19 cellular contexts compared by ENCODE assay signal in the genomic region with DNA sequence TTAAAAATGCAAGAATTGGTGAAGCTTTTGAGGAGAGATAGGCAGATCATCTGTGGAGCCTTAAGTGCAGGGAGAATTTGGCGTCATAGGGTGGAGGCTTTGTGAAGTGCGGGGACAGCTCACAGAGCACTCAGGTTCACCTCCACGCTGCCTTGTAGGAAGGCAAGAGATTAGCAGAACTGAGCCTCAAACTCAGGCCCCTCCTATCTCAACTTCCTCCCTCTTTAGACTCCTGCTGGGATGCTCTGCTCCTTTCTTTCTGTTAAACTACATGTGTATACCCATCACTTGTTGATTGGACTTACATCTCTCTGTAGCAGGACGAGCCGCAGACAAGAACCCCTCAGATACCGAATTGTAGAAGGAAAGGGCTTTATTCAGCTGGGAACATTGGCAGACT.
DNase-seq lines count a peak whose midpoint lies in the region; ATAC-seq and TF ChIP-seq lines count a peak whose summit lies in the region.
"Had no signal": no experiment of that assay in that cellular context is flagged by ENCODE, and none has a peak within 500 bp of the region (broad histone marks: within the 10 kb centered on the region; RNA-seq: fewer than 3 reads in every experiment).

No MANE protein-coding gene starts in this region.

- POLR2A ChIA-PET in activated B cell treated with CpG ODN at 0.5 μM for 24 hours (lab: Charles Lee): interaction anchor here (1.5 to 2.9 kb wide), 4 partner anchors 215 to 595 kb away, joined by 4 to 20 read pairs (median 7); a partner anchor contains a TSS
- POLR2A ChIA-PET in CD4-positive, alpha-beta memory T cell (lab: Charles Lee; ENCODE audit: partially characterized antibody): no interaction called here

- no peaks in the 10 kb centered on the region for H3K4me1 ChIP-seq in CD4-positive, alpha-beta memory T cell (ENCODE audit: insufficient read depth, low read length)
- H3K4me1 ChIP-seq: body of pancreas, colonic mucosa, foreskin keratinocyte, left ventricle myocardium inferior, parathyroid adenoma had no signal

- H3K27me3 Mint-ChIP-seq in stimulated activated naive CD8-positive, alpha-beta T cell treated with anti-CD3 and anti-CD28 coated beads, Interleukin-15, Interleukin-2, amounts not matched to agents 100 ng/mL and 50 ng/mL, for 24 hours: no peaks in the 10 kb centered on the region
- H3K27me3 Mint-ChIP-seq in activated B cell treated with CpG ODN at 0.5 μM for 24 hours (no peaks in the 10 kb centered on the region), osteocyte (ENCODE audit: unreplicated experiment) (peaks cover 4% of the 10 kb centered on the region)
- peaks cover 1 to 4% of the 10 kb centered on the region in 2 donors for H3K27me3 Mint-ChIP-seq in CD4-positive, alpha-beta memory T cell

- peaks cover 21% of the 10 kb centered on the region for H3K4me1 Mint-ChIP-seq in stimulated activated naive CD8-positive, alpha-beta T cell treated with anti-CD3 and anti-CD28 coated beads, Interleukin-15, Interleukin-2, amounts not matched to agents 100 ng/mL and 50 ng/mL, for 24 hours (ENCODE audit: low read depth)
- peaks cover 3% of the 10 kb centered on the region for H3K4me1 Mint-ChIP-seq in activated B cell treated with CpG ODN at 0.5 μM for 24 hours
- H3K4me1 Mint-ChIP-seq in CD4-positive, alpha-beta memory T cell: peaks cover 0 to 4% (median 1%) of the 10 kb centered on the region in 4 donors
- no peaks in the 10 kb centered on the region for H3K4me1 Mint-ChIP-seq in osteocyte (ENCODE audit: unreplicated experiment)

- H3K36me3 ChIP-seq in CD4-positive, alpha-beta memory T cell (ENCODE audit: insufficient read depth, low read length): no peaks in the 10 kb centered on the region
- H3K36me3 ChIP-seq: colonic mucosa, left ventricle myocardium inferior, tibial nerve had no signal

- ATAC-seq in stimulated activated naive CD8-positive, alpha-beta T cell treated with anti-CD3 and anti-CD28 coated beads, Interleukin-15, Interleukin-2, amounts not matched to agents 100 U/mL and 50 U/mL, for 24 hours: no peak
- ATAC-seq in activated B cell treated with CpG ODN at 0.5 μM for 24 hours (ENCODE audit: low read depth): peak; percentile 33
- ATAC-seq: activated naive CD4-positive, alpha-beta T cell treated with anti-CD3 and anti-CD28 coated beads, Interleukin-2, amount 50 U/mL, for 72 hours; body of pancreas; foreskin keratinocyte had no signal

- H3K9me3 ChIP-seq in CD4-positive, alpha-beta memory T cell (ENCODE audit: control insufficient read depth in 1 of 2, low read length in 2 of 2): no peaks in the 10 kb centered on the region
- H3K9me3 ChIP-seq: body of pancreas, colonic mucosa, left ventricle myocardium inferior, tibial nerve had no signal

- CTCF ChIA-PET in activated B cell treated with CpG ODN at 0.5 μM for 24 hours (lab: Charles Lee): interaction anchor here (1.5 kb wide), 2 partner anchors 37 to 110 kb away, joined by 3 to 5 read pairs; no protein-coding TSS in a partner anchor
- CTCF ChIA-PET in CD4-positive, alpha-beta memory T cell (lab: Charles Lee; ENCODE audit: partially characterized antibody): no interaction called here

- peak overlapping the region; percentile 56 for H3K27ac Mint-ChIP-seq in stimulated activated naive CD8-positive, alpha-beta T cell treated with anti-CD3 and anti-CD28 coated beads, Interleukin-15, Interleukin-2, amounts not matched to agents 100 ng/mL and 50 ng/mL, for 24 hours
- H3K27ac Mint-ChIP-seq in activated B cell treated with CpG ODN at 0.5 μM for 24 hours (no peak overlapping the region), osteocyte (ENCODE audit: unreplicated experiment) (no peak overlapping the region)
- H3K27ac Mint-ChIP-seq in CD4-positive, alpha-beta memory T cell: no peak overlapping the region
- H3K27ac Mint-ChIP-seq: activated naive CD4-positive, alpha-beta T cell treated with anti-CD3 and anti-CD28 coated beads, Interleukin-2, amount 50 U/mL, for 72 hours had no signal

- H3K27ac ChIP-seq in CD4-positive, alpha-beta memory T cell (ENCODE audit: low read depth, low read length): no peak overlapping the region
- H3K27ac ChIP-seq: body of pancreas, colonic mucosa, foreskin keratinocyte, left ventricle myocardium inferior, parathyroid adenoma had no signal

- H3K4me3 Mint-ChIP-seq in stimulated activated naive CD8-positive, alpha-beta T cell treated with anti-CD3 and anti-CD28 coated beads, Interleukin-15, Interleukin-2, amounts not matched to agents 100 ng/mL and 50 ng/mL, for 24 hours: no peak overlapping the region
- peak overlapping the region; percentile 62 for H3K4me3 Mint-ChIP-seq in activated B cell treated with CpG ODN at 0.5 μM for 24 hours
- H3K4me3 Mint-ChIP-seq in CD4-positive, alpha-beta memory T cell: no peak overlapping the region
- no peak overlapping the region for H3K4me3 Mint-ChIP-seq in osteocyte (ENCODE audit: unreplicated experiment)

- DNase-seq in stimulated activated naive CD8-positive, alpha-beta T cell treated with anti-CD3 and anti-CD28 coated beads, Interleukin-15, Interleukin-2, amounts not matched to agents 100 U/mL and 50 U/mL, for 24 hours: no peak
- DNase-seq in NOMO-1 (lab: John Stamatoyannopoulos, UW; ENCODE audit: unreplicated experiment in 2 of 2) (peak; percentile 10 to 51), activated B cell treated with CpG ODN at 0.5 μM for 24 hours (no peak), kidney tubule cell (ENCODE audit: low spot score) (no peak), DMS 273 (lab: John Stamatoyannopoulos, UW; ENCODE audit: unreplicated experiment) (no peak), osteocyte (ENCODE audit: extremely low spot score, unreplicated experiment) (no peak)
- DNase-seq in CD4-positive, alpha-beta memory T cell: no peak
- DNase-seq: activated CD4-positive, alpha-beta T cell treated with anti-CD3 and anti-CD28 coated beads for 4 hours; body of pancreas; colonic mucosa; foreskin keratinocyte; left ventricle myocardium inferior; NCI-H2107; NCI-H748 treated with DMSO at 0.1 percent for 48 hours; T-helper 2 cell had no signal

- H3K9me3 Mint-ChIP-seq in stimulated activated naive CD8-positive, alpha-beta T cell treated with anti-CD3 and anti-CD28 coated beads, Interleukin-15, Interleukin-2, amounts not matched to agents 100 ng/mL and 50 ng/mL, for 24 hours: no peaks in the 10 kb centered on the region
- no peaks in the 10 kb centered on the region for H3K9me3 Mint-ChIP-seq in activated B cell treated with CpG ODN at 0.5 μM for 24 hours
- H3K9me3 Mint-ChIP-seq in CD4-positive, alpha-beta memory T cell: no peaks in the 10 kb centered on the region
- no peaks in the 10 kb centered on the region for H3K9me3 Mint-ChIP-seq in osteocyte (ENCODE audit: unreplicated experiment)

- TF ChIP-seq CTCF in activated B cell treated with CpG ODN at 0.5 μM for 24 hours (IDR thresholded peaks at IDR 0.05) (no peak), osteocyte (IDR thresholded peaks at IDR 0.05) (no peak)

- no peak overlapping the region for H3K4me3 ChIP-seq in CD4-positive, alpha-beta memory T cell (ENCODE audit: low read length in 2 of 2)
- H3K4me3 ChIP-seq: body of pancreas, colonic mucosa, left ventricle myocardium inferior, tibial nerve had no signal

- intact Hi-C loops in activated B cell treated with CpG ODN at 0.5 μM for 24 hours (cut with micrococcal nuclease): loop anchor here (1.0 to 10.0 kb wide), 10 partner anchors 34 to 596 kb away; no protein-coding TSS in a partner anchor
- intact Hi-C loops in CD4-positive, alpha-beta memory T cell (cut with micrococcal nuclease): no loop called here

- H3K36me3 Mint-ChIP-seq in stimulated activated naive CD8-positive, alpha-beta T cell treated with anti-CD3 and anti-CD28 coated beads, Interleukin-15, Interleukin-2, amounts not matched to agents 100 ng/mL and 50 ng/mL, for 24 hours (ENCODE audit: low read depth): no peaks in the 10 kb centered on the region
- H3K36me3 Mint-ChIP-seq in activated B cell treated with CpG ODN at 0.5 μM for 24 hours (ENCODE audit: low read depth): no peaks in the 10 kb centered on the region
- no peaks in the 10 kb centered on the region for H3K36me3 Mint-ChIP-seq in CD4-positive, alpha-beta memory T cell
- H3K36me3 Mint-ChIP-seq in osteocyte (ENCODE audit: unreplicated experiment): no peaks in the 10 kb centered on the region
- H3K36me3 Mint-ChIP-seq: activated naive CD4-positive, alpha-beta T cell treated with anti-CD3 and anti-CD28 coated beads, Interleukin-2, amount 50 U/mL, for 72 hours had no signal

- no peaks in the 10 kb centered on the region for H3K27me3 ChIP-seq in CD4-positive, alpha-beta memory T cell (ENCODE audit: insufficient read depth, low read length)
- H3K27me3 ChIP-seq: body of pancreas, colonic mucosa, tibial nerve had no signal

Comparison
In these comparisons a context has a peak if more than half of its experiments do, and no peak if none do; other contexts are left out.
1. DNase-seq: peak in NOMO-1 (2 of 2); none in stimulated activated naive CD8-positive, alpha-beta T cell treated with anti-CD3 and anti-CD28 coated beads, Interleukin-15, Interleukin-2, amounts not matched to agents 100 U/mL and 50 U/mL, for 24 hours (single experiment), activated B cell treated with CpG ODN at 0.5 μM for 24 hours (single experiment), kidney tubule cell (single experiment), CD4-positive, alpha-beta memory T cell (0 of 5), DMS 273 (single experiment) and osteocyte (single experiment).